15 cellular contexts compared by ENCODE assay signal in genomic region chr14:55980970-55981369, GRCh38.
A peak's percentile ranks its signal among the peaks of the same experiment; 100 is the strongest.
DNase-seq lines count a peak whose midpoint lies in the region; ATAC-seq and TF ChIP-seq lines count a peak whose summit lies in the region.
"Had no signal": no experiment of that assay in that cellular context is flagged by ENCODE, and none has a peak within 500 bp of the region (broad histone marks: within the 10 kb centered on the region; RNA-seq: fewer than 3 reads in every experiment).

No MANE protein-coding gene starts in this region.

- CTCF ChIA-PET in activated CD4-positive, alpha-beta T cell treated with anti-CD3 and anti-CD28 coated beads for 36 hours (lab: Charles Lee), result no interaction called here
- CTCF ChIA-PET in activated CD4-positive, alpha-beta T cell treated with anti-CD3 and anti-CD28 coated beads, Interleukin-2, amount 10 ng/mL, durations not matched to agents 7 days and 5 days (lab: Charles Lee), result no interaction called here

- no peak for TF ChIP-seq CTCF in colonic mucosa (IDR thresholded peaks at IDR 0.05)

- intact Hi-C loops in activated CD4-positive, alpha-beta T cell treated with anti-CD3 and anti-CD28 coated beads for 36 hours (cut with DNase I, micrococcal nuclease), result no loop called here
- intact Hi-C loops in colonic mucosa (cut with DNase I), result no loop called here

- no peaks in the 10 kb centered on the region for H3K27me3 ChIP-seq in colonic mucosa
- H3K27me3 ChIP-seq: BLaER1 treated with 17β-estradiol and CSF1 and Interleukin-3, amounts not matched to agents 10 nM and 100 nM had no signal

- peak; percentile 73 for ATAC-seq in activated CD4-positive, alpha-beta T cell treated with anti-CD3 and anti-CD28 coated beads for 36 hours
- peak; percentile 94 for ATAC-seq in activated naive CD8-positive, alpha-beta T cell treated with anti-CD3 and anti-CD28 coated beads, Interleukin-2, amount 50 U/mL, for 24 hours
- ATAC-seq in esophagus mucosa (peak; percentile 58), HG02798 (IDR thresholded peaks at IDR 0.05; ENCODE audit: poor library complexity, unreplicated experiment) (no peak)
- peak; percentile 54 for ATAC-seq in stimulated activated naive CD8-positive, alpha-beta T cell treated with anti-CD3 and anti-CD28 coated beads, Interleukin-15, amount 100 ng/mL, for 72 hours
- ATAC-seq: HCT116 had no signal

- peaks cover 23% of the 10 kb centered on the region for H3K27me3 Mint-ChIP-seq in activated CD4-positive, alpha-beta T cell treated with anti-CD3 and anti-CD28 coated beads for 36 hours
- peaks cover 20% of the 10 kb centered on the region for H3K27me3 Mint-ChIP-seq in activated CD4-positive, alpha-beta T cell treated with anti-CD3 and anti-CD28 coated beads, Interleukin-2, amount 10 ng/mL, durations not matched to agents 7 days and 5 days
- peaks cover 23% of the 10 kb centered on the region for H3K27me3 Mint-ChIP-seq in activated naive CD8-positive, alpha-beta T cell treated with anti-CD3 and anti-CD28 coated beads, Interleukin-2, amount 50 U/mL, for 24 hours
- H3K27me3 Mint-ChIP-seq in activated naive CD8-positive, alpha-beta T cell treated with anti-CD3 and anti-CD28 coated beads for 36 hours, result peaks cover 30% of the 10 kb centered on the region
- H3K27me3 Mint-ChIP-seq in stimulated activated naive CD8-positive, alpha-beta T cell treated with anti-CD3 and anti-CD28 coated beads, Interleukin-15, amount 100 ng/mL, for 72 hours, result peaks cover 23% of the 10 kb centered on the region
- H3K27me3 Mint-ChIP-seq: CD4-positive, CD25-positive, alpha-beta regulatory T cell had no signal

- peaks cover 5% of the 10 kb centered on the region for H3K9me3 Mint-ChIP-seq in activated CD4-positive, alpha-beta T cell treated with anti-CD3 and anti-CD28 coated beads for 36 hours (ENCODE audit: low read depth)
- H3K9me3 Mint-ChIP-seq in activated CD4-positive, alpha-beta T cell treated with anti-CD3 and anti-CD28 coated beads, Interleukin-2, amount 10 ng/mL, durations not matched to agents 7 days and 5 days, result peaks cover 3% of the 10 kb centered on the region
- H3K9me3 Mint-ChIP-seq in activated naive CD8-positive, alpha-beta T cell treated with anti-CD3 and anti-CD28 coated beads, Interleukin-2, amount 50 U/mL, for 24 hours, result peaks cover 5% of the 10 kb centered on the region
- H3K9me3 Mint-ChIP-seq in activated naive CD8-positive, alpha-beta T cell treated with anti-CD3 and anti-CD28 coated beads for 36 hours, result peaks cover 7% of the 10 kb centered on the region
- peaks cover 7 to 14% of the 10 kb centered on the region in 2 donors for H3K9me3 Mint-ChIP-seq in stimulated activated naive CD8-positive, alpha-beta T cell treated with anti-CD3 and anti-CD28 coated beads, Interleukin-15, amount 100 ng/mL, for 72 hours

- no peak overlapping the region for H3K27ac Mint-ChIP-seq in activated CD4-positive, alpha-beta T cell treated with anti-CD3 and anti-CD28 coated beads for 36 hours
- no peak overlapping the region for H3K27ac Mint-ChIP-seq in activated CD4-positive, alpha-beta T cell treated with anti-CD3 and anti-CD28 coated beads, Interleukin-2, amount 10 ng/mL, durations not matched to agents 7 days and 5 days
- H3K27ac Mint-ChIP-seq in activated naive CD8-positive, alpha-beta T cell treated with anti-CD3 and anti-CD28 coated beads, Interleukin-2, amount 50 U/mL, for 24 hours, result no peak overlapping the region
- H3K27ac Mint-ChIP-seq in activated naive CD8-positive, alpha-beta T cell treated with anti-CD3 and anti-CD28 coated beads for 36 hours, result no peak overlapping the region
- no peak overlapping the region for H3K27ac Mint-ChIP-seq in stimulated activated naive CD8-positive, alpha-beta T cell treated with anti-CD3 and anti-CD28 coated beads, Interleukin-15, amount 100 ng/mL, for 72 hours
- H3K27ac Mint-ChIP-seq: CD4-positive, CD25-positive, alpha-beta regulatory T cell had no signal

- no peak overlapping the region for H3K9ac ChIP-seq in colonic mucosa (ENCODE audit: low read depth in 2 of 2, low read length in 2 of 2)
- H3K9ac ChIP-seq: BLaER1 treated with 17β-estradiol and CSF1 and Interleukin-3, amounts not matched to agents 10 nM and 100 nM; GM23248 had no signal

- no peaks in the 10 kb centered on the region for H3K36me3 ChIP-seq in colonic mucosa

- no peaks in the 10 kb centered on the region for H3K4me1 ChIP-seq in colonic mucosa
- H3K4me1 ChIP-seq: BLaER1 treated with 17β-estradiol and CSF1 and Interleukin-3, amounts not matched to agents 10 nM and 100 nM had no signal

- no peak overlapping the region for H3K4me3 ChIP-seq in colonic mucosa
- H3K4me3 ChIP-seq: BLaER1 treated with 17β-estradiol and CSF1 and Interleukin-3, amounts not matched to agents 10 nM and 100 nM; GM23248 had no signal

- H3K27ac ChIP-seq in colonic mucosa, result no peak overlapping the region
- H3K27ac ChIP-seq: BLaER1 treated with 17β-estradiol and CSF1 and Interleukin-3, amounts not matched to agents 10 nM and 100 nM; GM23248 had no signal

- peaks cover 7% of the 10 kb centered on the region for H3K4me1 Mint-ChIP-seq in activated CD4-positive, alpha-beta T cell treated with anti-CD3 and anti-CD28 coated beads for 36 hours
- no peaks in the 10 kb centered on the region for H3K4me1 Mint-ChIP-seq in activated CD4-positive, alpha-beta T cell treated with anti-CD3 and anti-CD28 coated beads, Interleukin-2, amount 10 ng/mL, durations not matched to agents 7 days and 5 days
- peaks cover 8% of the 10 kb centered on the region for H3K4me1 Mint-ChIP-seq in activated naive CD8-positive, alpha-beta T cell treated with anti-CD3 and anti-CD28 coated beads, Interleukin-2, amount 50 U/mL, for 24 hours
- peaks cover 3% of the 10 kb centered on the region for H3K4me1 Mint-ChIP-seq in activated naive CD8-positive, alpha-beta T cell treated with anti-CD3 and anti-CD28 coated beads for 36 hours
- H3K4me1 Mint-ChIP-seq in stimulated activated naive CD8-positive, alpha-beta T cell treated with anti-CD3 and anti-CD28 coated beads, Interleukin-15, amount 100 ng/mL, for 72 hours, result no peaks in the 10 kb centered on the region
- H3K4me1 Mint-ChIP-seq: CD4-positive, CD25-positive, alpha-beta regulatory T cell had no signal

- no peaks in the 10 kb centered on the region for H3K9me3 ChIP-seq in colonic mucosa

- POLR2A ChIA-PET in activated CD4-positive, alpha-beta T cell treated with anti-CD3 and anti-CD28 coated beads for 36 hours (lab: Charles Lee), result no interaction called here
- POLR2A ChIA-PET in activated CD4-positive, alpha-beta T cell treated with anti-CD3 and anti-CD28 coated beads, Interleukin-2, amount 10 ng/mL, durations not matched to agents 7 days and 5 days (lab: Charles Lee), result no interaction called here

- DNase-seq in activated CD4-positive, alpha-beta T cell treated with anti-CD3 and anti-CD28 coated beads for 36 hours, result no peak
- no peak for DNase-seq in activated CD4-positive, alpha-beta T cell treated with anti-CD3 and anti-CD28 coated beads, Interleukin-2, amount 10 ng/mL, durations not matched to agents 7 days and 5 days
- no peak for DNase-seq in activated naive CD8-positive, alpha-beta T cell treated with anti-CD3 and anti-CD28 coated beads, Interleukin-2, amount 50 U/mL, for 24 hours
- no peak for DNase-seq in activated naive CD8-positive, alpha-beta T cell treated with anti-CD3 and anti-CD28 coated beads for 36 hours
- DNase-seq in stimulated activated naive CD8-positive, alpha-beta T cell treated with anti-CD3 and anti-CD28 coated beads, Interleukin-15, amount 100 ng/mL, for 72 hours, result no peak
- DNase-seq in colonic mucosa, result no peak
- DNase-seq: ACHN; CD4-positive, CD25-positive, alpha-beta regulatory T cell; DMS79 treated with DMSO at 0.1 percent for 48 hours; EL; GM23248 had no signal

- H3K36me3 Mint-ChIP-seq in activated CD4-positive, alpha-beta T cell treated with anti-CD3 and anti-CD28 coated beads for 36 hours (ENCODE audit: low read depth), result peaks cover 4% of the 10 kb centered on the region
- no peaks in the 10 kb centered on the region for H3K36me3 Mint-ChIP-seq in activated CD4-positive, alpha-beta T cell treated with anti-CD3 and anti-CD28 coated beads, Interleukin-2, amount 10 ng/mL, durations not matched to agents 7 days and 5 days (ENCODE audit: low read depth)
- H3K36me3 Mint-ChIP-seq in activated naive CD8-positive, alpha-beta T cell treated with anti-CD3 and anti-CD28 coated beads, Interleukin-2, amount 50 U/mL, for 24 hours (ENCODE audit: low read depth), result peaks cover 1% of the 10 kb centered on the region
- H3K36me3 Mint-ChIP-seq in activated naive CD8-positive, alpha-beta T cell treated with anti-CD3 and anti-CD28 coated beads for 36 hours, result no peaks in the 10 kb centered on the region
- H3K36me3 Mint-ChIP-seq: CD4-positive, CD25-positive, alpha-beta regulatory T cell had no signal

- no peak overlapping the region for H3K4me3 Mint-ChIP-seq in activated CD4-positive, alpha-beta T cell treated with anti-CD3 and anti-CD28 coated beads for 36 hours
- H3K4me3 Mint-ChIP-seq in activated CD4-positive, alpha-beta T cell treated with anti-CD3 and anti-CD28 coated beads, Interleukin-2, amount 10 ng/mL, durations not matched to agents 7 days and 5 days, result no peak overlapping the region
- H3K4me3 Mint-ChIP-seq in activated naive CD8-positive, alpha-beta T cell treated with anti-CD3 and anti-CD28 coated beads, Interleukin-2, amount 50 U/mL, for 24 hours, result no peak overlapping the region
- no peak overlapping the region for H3K4me3 Mint-ChIP-seq in activated naive CD8-positive, alpha-beta T cell treated with anti-CD3 and anti-CD28 coated beads for 36 hours
- no peak overlapping the region for H3K4me3 Mint-ChIP-seq in stimulated activated naive CD8-positive, alpha-beta T cell treated with anti-CD3 and anti-CD28 coated beads, Interleukin-15, amount 100 ng/mL, for 72 hours
- H3K4me3 Mint-ChIP-seq: CD4-positive, CD25-positive, alpha-beta regulatory T cell had no signal
